8 cellular contexts compared by ENCODE assay signal in the genomic region with DNA sequence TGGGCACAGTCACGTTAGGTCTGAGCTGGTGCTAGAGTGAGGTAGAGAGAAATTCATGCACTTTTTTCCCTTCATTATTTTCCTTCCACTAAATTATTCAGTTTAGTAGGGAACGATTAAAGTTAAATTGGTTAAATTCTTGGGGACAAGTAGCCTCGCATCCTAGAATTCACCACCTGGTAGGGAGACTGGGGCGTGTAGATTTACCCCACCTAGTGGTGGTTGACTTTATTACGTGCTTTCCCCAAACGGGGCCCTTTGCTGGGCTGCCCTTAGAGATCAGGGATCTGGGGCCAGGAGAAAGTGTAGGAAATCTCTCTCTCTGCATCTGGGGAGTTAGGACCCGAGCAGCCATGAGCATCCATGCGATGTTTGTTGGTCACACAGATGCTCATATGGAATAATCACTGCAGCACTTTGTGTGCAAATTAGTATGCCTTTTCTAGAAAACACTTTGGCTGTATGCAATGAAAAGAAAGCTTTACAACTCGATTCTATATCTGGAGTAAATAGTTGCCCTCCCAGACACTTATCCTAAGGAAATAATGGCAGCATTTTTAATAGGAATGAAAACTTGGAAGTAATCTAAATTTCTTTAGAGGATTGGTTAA.
DNase-seq lines count a peak whose midpoint lies in the region; ATAC-seq lines count a peak whose summit lies in the region.

No MANE protein-coding gene starts in this region.

- H3K9me3 Mint-ChIP-seq in naive B cell = no peaks in the 10 kb centered on the region

- peaks cover 0 to 8% of the 10 kb centered on the region in 2 donors for H3K36me3 Mint-ChIP-seq in naive B cell

- peak overlapping the region in 4 of 6 donors; percentile 67 to 94 (median 82) for H3K27ac Mint-ChIP-seq in naive B cell

- peak; percentile 53 for ATAC-seq in GM21381 (IDR thresholded peaks at IDR 0.05; ENCODE audit: unreplicated experiment)
- ATAC-seq in naive B cell (ENCODE audit: low read depth in 2 of 2) = peak; percentile 64 to 74

- no peaks in the 10 kb centered on the region for H3K27me3 Mint-ChIP-seq in naive B cell

- H3K4me3 Mint-ChIP-seq in naive B cell = no peak overlapping the region

- peak; percentile 11 for DNase-seq in NCI-H1436 (lab: John Stamatoyannopoulos, UW)
- no peak for DNase-seq in NCI-H1436 treated with DMSO at 0.1 percent for 48 hours (lab: John Stamatoyannopoulos, UW)
- DNase-seq in NOMO-1 treated with DMSO at 0.1 percent for 48 hours (lab: John Stamatoyannopoulos, UW; ENCODE audit: unreplicated experiment) = peak; percentile 51
- DNase-seq in cerebellar cortex (ENCODE audit: low spot score) = peak; percentile 22
- DNase-seq in naive B cell = peak; percentile 27
- DNase-seq in NCI-H2029 (lab: John Stamatoyannopoulos, UW) = no peak
- no peak for DNase-seq in mesenteric fat pad (ENCODE audit: low spot score)

- H3K4me1 Mint-ChIP-seq in naive B cell = peaks cover 10 to 21% (median 19%) of the 10 kb centered on the region in 3 donors

Comparison
In these comparisons a context has a peak if more than half of its experiments do, and no peak if none do; other contexts are left out.
1. DNase-seq: peak in NCI-H1436 (single experiment), NOMO-1 treated with DMSO at 0.1 percent for 48 hours (single experiment), cerebellar cortex (single experiment) and naive B cell (single experiment); none in NCI-H1436 treated with DMSO at 0.1 percent for 48 hours (single experiment), NCI-H2029 (single experiment) and mesenteric fat pad (single experiment).